Comparison of ENCODE assay signal across 17 cellular contexts in the genomic region with DNA sequence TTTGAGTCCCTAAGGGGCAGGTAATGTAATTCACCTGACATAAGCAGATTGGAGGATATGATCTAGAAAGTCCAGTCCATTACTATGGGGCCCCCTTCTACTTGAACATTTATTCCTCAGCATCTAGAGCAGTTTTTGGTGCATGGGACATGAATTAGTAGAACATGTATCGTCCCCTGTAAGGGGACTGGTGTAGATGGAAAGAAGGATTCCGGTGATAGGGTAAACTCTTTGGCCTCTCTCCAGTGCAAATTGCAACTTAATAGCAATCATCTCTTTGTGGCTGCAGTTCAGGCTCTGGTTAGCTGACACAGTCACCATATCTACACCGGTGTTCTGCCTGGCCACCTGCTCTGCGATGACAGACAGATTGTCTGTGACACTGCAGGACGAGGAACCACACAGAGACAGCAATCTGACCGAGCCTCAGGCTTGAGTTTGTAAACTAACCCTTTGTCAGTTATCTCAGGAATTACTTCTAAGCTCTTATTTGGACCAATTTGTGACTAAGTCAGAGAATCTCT. TPM values are rescaled to one million over a fixed set of nuclear protein-coding genes. Genes with fewer than 3 reads are reported as not detected.
DNase-seq lines count a peak whose midpoint lies in the region; ATAC-seq and TF ChIP-seq lines count a peak whose summit lies in the region.
"Had no signal": no experiment of that assay in that cellular context is flagged by ENCODE, and none has a peak within 500 bp of the region (broad histone marks: within the 10 kb centered on the region; RNA-seq: fewer than 3 reads in every experiment).

No MANE protein-coding gene starts in this region.

- DNase-seq in NCI-H1092 treated with DMSO at 0.1 percent for 48 hours (lab: John Stamatoyannopoulos, UW) (peak; percentile 43), NCI-H1092 (lab: John Stamatoyannopoulos, UW) (no peak), NCI-H510A (lab: John Stamatoyannopoulos, UW) (peak; percentile 13), coronary artery (ENCODE audit: low spot score) (no peak), skeletal muscle cell (ENCODE audit: low read depth) (peak; percentile 13), immature natural killer cell (no peak), WTC11 (ENCODE audit: low spot score) (no peak)
- DNase-seq: activated CD4-positive, alpha-beta T cell treated with anti-CD3 and anti-CD28 coated beads, Interleukin-2, amount 10 ng/mL, durations not matched to agents 7 days and 5 days; amygdala; CD4-positive, alpha-beta memory T cell; NCI-H2171 treated with DMSO at 0.1 percent for 48 hours; small intestine had no signal

- peak overlapping the region; percentile 38 for H3K4me3 ChIP-seq in coronary artery
- no peak overlapping the region for H3K4me3 ChIP-seq in skeletal muscle cell (ENCODE audit: low read depth, low read length)
- H3K4me3 ChIP-seq: A549, K562 had no signal

- peaks cover 0 to 3% (median 0%) of the 10 kb centered on the region in 3 donors for H3K27me3 Mint-ChIP-seq in immature natural killer cell (ENCODE audit: low read depth in 3 of 3)
- peaks cover 12% of the 10 kb centered on the region for H3K27me3 Mint-ChIP-seq in WTC11 (ENCODE audit: low read depth)
- H3K27me3 Mint-ChIP-seq: CD4-positive, alpha-beta memory T cell; dendritic cell treated with granulocyte-macrophage colony-stimulating factor and Interleukin-4, amounts not matched to agents 40 ng/mL and 50 ng/mL, for 4 days had no signal

- POLR2A ChIA-PET in WTC11 (lab: Charles Lee), result no interaction called here

- H3K4me1 Mint-ChIP-seq in immature natural killer cell, result no peaks in the 10 kb centered on the region
- H3K4me1 Mint-ChIP-seq in WTC11, result peaks cover 20% of the 10 kb centered on the region
- H3K4me1 Mint-ChIP-seq: activated CD4-positive, alpha-beta T cell treated with anti-CD3 and anti-CD28 coated beads, Interleukin-2, amount 10 ng/mL, durations not matched to agents 7 days and 5 days; CD4-positive, alpha-beta memory T cell had no signal

- peak overlapping the region in 1 of 2 donors; percentile 41 for H3K27ac ChIP-seq in coronary artery
- H3K27ac ChIP-seq: A549 had no signal

- TF ChIP-seq CTCF in coronary artery (IDR thresholded peaks at IDR 0.05), result no peak
- no peak for TF ChIP-seq CTCF in WTC11 (IDR thresholded peaks at IDR 0.05)

- H3K36me3 Mint-ChIP-seq in immature natural killer cell (no peaks in the 10 kb centered on the region), WTC11 (no peaks in the 10 kb centered on the region)
- H3K36me3 Mint-ChIP-seq: CD4-positive, alpha-beta memory T cell had no signal

- CTCF ChIA-PET in WTC11 (lab: Charles Lee), result no interaction called here

- H3K4me3 Mint-ChIP-seq in immature natural killer cell (no peak overlapping the region), WTC11 (no peak overlapping the region)
- H3K4me3 Mint-ChIP-seq: activated CD4-positive, alpha-beta T cell treated with anti-CD3 and anti-CD28 coated beads, Interleukin-2, amount 10 ng/mL, durations not matched to agents 7 days and 5 days; CD4-positive, alpha-beta memory T cell; dendritic cell treated with granulocyte-macrophage colony-stimulating factor and Interleukin-4, amounts not matched to agents 40 ng/mL and 50 ng/mL, for 4 days had no signal

- H3K27ac Mint-ChIP-seq in immature natural killer cell (no peak overlapping the region), WTC11 (no peak overlapping the region)
- H3K27ac Mint-ChIP-seq: activated CD4-positive, alpha-beta T cell treated with anti-CD3 and anti-CD28 coated beads, Interleukin-2, amount 10 ng/mL, durations not matched to agents 7 days and 5 days; CD4-positive, alpha-beta memory T cell had no signal

- H3K9me3 Mint-ChIP-seq in immature natural killer cell (no peaks in the 10 kb centered on the region), WTC11 (no peaks in the 10 kb centered on the region)
- H3K9me3 Mint-ChIP-seq: activated CD4-positive, alpha-beta T cell treated with anti-CD3 and anti-CD28 coated beads, Interleukin-2, amount 10 ng/mL, durations not matched to agents 7 days and 5 days; dendritic cell treated with granulocyte-macrophage colony-stimulating factor and Interleukin-4, amounts not matched to agents 40 ng/mL and 50 ng/mL, for 4 days had no signal

- ATAC-seq in WTC11 (no peak), HG03565 (IDR thresholded peaks at IDR 0.05; ENCODE audit: unreplicated experiment) (no peak)
- ATAC-seq: A549, esophagus mucosa, K562 had no signal

TF ChIP-seq in WTC11, 78 proteins besides CTCF, POLR2A, EP300 and RAD21:
- TF ChIP-seq, protein P1, sequence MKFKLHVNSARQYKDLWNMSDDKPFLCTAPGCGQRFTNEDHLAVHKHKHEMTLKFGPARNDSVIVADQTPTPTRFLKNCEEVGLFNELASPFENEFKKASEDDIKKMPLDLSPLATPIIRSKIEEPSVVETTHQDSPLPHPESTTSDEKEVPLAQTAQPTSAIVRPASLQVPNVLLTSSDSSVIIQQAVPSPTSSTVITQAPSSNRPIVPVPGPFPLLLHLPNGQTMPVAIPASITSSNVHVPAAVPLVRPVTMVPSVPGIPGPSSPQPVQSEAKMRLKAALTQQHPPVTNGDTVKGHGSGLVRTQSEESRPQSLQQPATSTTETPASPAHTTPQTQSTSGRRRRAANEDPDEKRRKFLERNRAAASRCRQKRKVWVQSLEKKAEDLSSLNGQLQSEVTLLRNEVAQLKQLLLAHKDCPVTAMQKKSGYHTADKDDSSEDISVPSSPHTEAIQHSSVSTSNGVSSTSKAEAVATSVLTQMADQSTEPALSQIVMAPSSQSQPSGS (CRISPR knock-in tag; IDR thresholded peaks at IDR 0.05; ENCODE audit: borderline replicate concordance, low read depth), result no peak
- no peak for TF ChIP-seq GABPB1 (CRISPR knock-in tag; IDR thresholded peaks at IDR 0.05)
- TF ChIP-seq, protein P2, sequence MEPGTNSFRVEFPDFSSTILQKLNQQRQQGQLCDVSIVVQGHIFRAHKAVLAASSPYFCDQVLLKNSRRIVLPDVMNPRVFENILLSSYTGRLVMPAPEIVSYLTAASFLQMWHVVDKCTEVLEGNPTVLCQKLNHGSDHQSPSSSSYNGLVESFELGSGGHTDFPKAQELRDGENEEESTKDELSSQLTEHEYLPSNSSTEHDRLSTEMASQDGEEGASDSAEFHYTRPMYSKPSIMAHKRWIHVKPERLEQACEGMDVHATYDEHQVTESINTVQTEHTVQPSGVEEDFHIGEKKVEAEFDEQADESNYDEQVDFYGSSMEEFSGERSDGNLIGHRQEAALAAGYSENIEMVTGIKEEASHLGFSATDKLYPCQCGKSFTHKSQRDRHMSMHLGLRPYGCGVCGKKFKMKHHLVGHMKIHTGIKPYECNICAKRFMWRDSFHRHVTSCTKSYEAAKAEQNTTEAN (CRISPR knock-in tag; IDR thresholded peaks at IDR 0.05), result no peak
- TF ChIP-seq, protein P3, sequence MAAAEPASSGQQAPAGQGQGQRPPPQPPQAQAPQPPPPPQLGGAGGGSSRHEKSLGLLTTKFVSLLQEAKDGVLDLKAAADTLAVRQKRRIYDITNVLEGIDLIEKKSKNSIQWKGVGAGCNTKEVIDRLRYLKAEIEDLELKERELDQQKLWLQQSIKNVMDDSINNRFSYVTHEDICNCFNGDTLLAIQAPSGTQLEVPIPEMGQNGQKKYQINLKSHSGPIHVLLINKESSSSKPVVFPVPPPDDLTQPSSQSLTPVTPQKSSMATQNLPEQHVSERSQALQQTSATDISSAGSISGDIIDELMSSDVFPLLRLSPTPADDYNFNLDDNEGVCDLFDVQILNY (CRISPR knock-in tag; IDR thresholded peaks at IDR 0.05), result no peak
- no peak for TF ChIP-seq NR2C2 (CRISPR knock-in tag; IDR thresholded peaks at IDR 0.05)
- TF ChIP-seq, protein P4, sequence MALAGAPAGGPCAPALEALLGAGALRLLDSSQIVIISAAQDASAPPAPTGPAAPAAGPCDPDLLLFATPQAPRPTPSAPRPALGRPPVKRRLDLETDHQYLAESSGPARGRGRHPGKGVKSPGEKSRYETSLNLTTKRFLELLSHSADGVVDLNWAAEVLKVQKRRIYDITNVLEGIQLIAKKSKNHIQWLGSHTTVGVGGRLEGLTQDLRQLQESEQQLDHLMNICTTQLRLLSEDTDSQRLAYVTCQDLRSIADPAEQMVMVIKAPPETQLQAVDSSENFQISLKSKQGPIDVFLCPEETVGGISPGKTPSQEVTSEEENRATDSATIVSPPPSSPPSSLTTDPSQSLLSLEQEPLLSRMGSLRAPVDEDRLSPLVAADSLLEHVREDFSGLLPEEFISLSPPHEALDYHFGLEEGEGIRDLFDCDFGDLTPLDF (CRISPR knock-in tag; IDR thresholded peaks at IDR 0.05), result no peak
- TF ChIP-seq, protein P5, sequence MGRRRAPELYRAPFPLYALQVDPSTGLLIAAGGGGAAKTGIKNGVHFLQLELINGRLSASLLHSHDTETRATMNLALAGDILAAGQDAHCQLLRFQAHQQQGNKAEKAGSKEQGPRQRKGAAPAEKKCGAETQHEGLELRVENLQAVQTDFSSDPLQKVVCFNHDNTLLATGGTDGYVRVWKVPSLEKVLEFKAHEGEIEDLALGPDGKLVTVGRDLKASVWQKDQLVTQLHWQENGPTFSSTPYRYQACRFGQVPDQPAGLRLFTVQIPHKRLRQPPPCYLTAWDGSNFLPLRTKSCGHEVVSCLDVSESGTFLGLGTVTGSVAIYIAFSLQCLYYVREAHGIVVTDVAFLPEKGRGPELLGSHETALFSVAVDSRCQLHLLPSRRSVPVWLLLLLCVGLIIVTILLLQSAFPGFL (CRISPR knock-in tag; IDR thresholded peaks at IDR 0.05; ENCODE audit: borderline replicate concordance), result no peak
- no peak for TF ChIP-seq CREB1 (CRISPR knock-in tag; IDR thresholded peaks at IDR 0.05)
- no peak for TF ChIP-seq SP1 (CRISPR knock-in tag; conservative IDR thresholded peaks at IDR 0.05)
- TF ChIP-seq, protein P6, sequence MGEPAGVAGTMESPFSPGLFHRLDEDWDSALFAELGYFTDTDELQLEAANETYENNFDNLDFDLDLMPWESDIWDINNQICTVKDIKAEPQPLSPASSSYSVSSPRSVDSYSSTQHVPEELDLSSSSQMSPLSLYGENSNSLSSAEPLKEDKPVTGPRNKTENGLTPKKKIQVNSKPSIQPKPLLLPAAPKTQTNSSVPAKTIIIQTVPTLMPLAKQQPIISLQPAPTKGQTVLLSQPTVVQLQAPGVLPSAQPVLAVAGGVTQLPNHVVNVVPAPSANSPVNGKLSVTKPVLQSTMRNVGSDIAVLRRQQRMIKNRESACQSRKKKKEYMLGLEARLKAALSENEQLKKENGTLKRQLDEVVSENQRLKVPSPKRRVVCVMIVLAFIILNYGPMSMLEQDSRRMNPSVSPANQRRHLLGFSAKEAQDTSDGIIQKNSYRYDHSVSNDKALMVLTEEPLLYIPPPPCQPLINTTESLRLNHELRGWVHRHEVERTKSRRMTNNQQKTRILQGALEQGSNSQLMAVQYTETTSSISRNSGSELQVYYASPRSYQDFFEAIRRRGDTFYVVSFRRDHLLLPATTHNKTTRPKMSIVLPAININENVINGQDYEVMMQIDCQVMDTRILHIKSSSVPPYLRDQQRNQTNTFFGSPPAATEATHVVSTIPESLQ (CRISPR knock-in tag; IDR thresholded peaks at IDR 0.05), result no peak
- TF ChIP-seq ZNF423 (CRISPR knock-in tag; IDR thresholded peaks at IDR 0.05), result no peak

RNA-seq across cellular contexts. Expression of a gene that starts 6.4 kb away (rescaled TPM):
- under 1 TPM; 0.01 to 0.34 (median 0.11) TPM for polyA plus RNA-seq in immature natural killer cell
- total RNA-seq in WTC11 (2021), result 1.4 to 2.6 TPM (median 1.7 TPM) in 3 replicates
- total RNA-seq: K562 had no signal
- polyA plus RNA-seq: CD4-positive, alpha-beta memory T cell; K562 had no signal

Comparison
In these comparisons a context has a peak if more than half of its experiments do, and no peak if none do; other contexts are left out.
1. DNase-seq: peak in NCI-H1092 treated with DMSO at 0.1 percent for 48 hours (single experiment), NCI-H510A (single experiment) and skeletal muscle cell (single experiment); none in NCI-H1092 (single experiment), coronary artery (single experiment), immature natural killer cell (0 of 3) and WTC11 (single experiment).